In genomic region chr14:67241416-67242362, GRCh38 we compare ENCODE assay signal across 8 cellular contexts. TPM values are rescaled to one million over a fixed set of nuclear protein-coding genes. Genes with fewer than 3 reads are reported as not detected.
DNase-seq lines count a peak whose midpoint lies in the region; ATAC-seq, FAIRE-seq and TF ChIP-seq lines count a peak whose summit lies in the region.

Gene PALS1 (plus strand): TSS chr14:67241435. CDS start chr14:67279171, 37,736 bp downstream.

- no peak for TF ChIP-seq POLR2A in GM12892 (IDR thresholded peaks at IDR 0.05; ENCODE audit: low read depth, low read length)

- FAIRE-seq in GM12892 (lab: Jason Lieb, UNC) (no peak), frontal cortex (lab: Jason Lieb, UNC) (no peak)

- TF ChIP-seq RAD21 in neural cell (conservative IDR thresholded peaks at IDR 0.05), result peak; percentile 49

- peak within 1 kb of the TSS; percentile 86 for H3K4me2 ChIP-seq in neural cell (ENCODE audit: low read length)

- no peak for TF ChIP-seq CTCF in neural cell (IDR thresholded peaks at IDR 0.05; ENCODE audit: poor library complexity, severe bottlenecking)

- H2AFZ ChIP-seq in ACC112 (ENCODE audit: low read length, unreplicated experiment), result peak within 1 kb of the TSS; percentile 81
- H2AFZ ChIP-seq in neural cell (ENCODE audit: low read depth, low read length), result peak within 1 kb of the TSS; percentile 37

- H3K79me2 ChIP-seq in ACC112 (ENCODE audit: control insufficient read depth, insufficient read depth, low read length, unreplicated experiment) (peaks cover 47% of the 10 kb centered on the region), neural cell (replicated peaks; ENCODE audit: insufficient read depth, low read length) (peaks cover 38% of the 10 kb centered on the region)

- H3K27ac ChIP-seq in ACC112 (ENCODE audit: low read depth, low read length) (peak within 1 kb of the TSS; percentile 87), neural cell (ENCODE audit: low read length) (peak within 1 kb of the TSS; percentile 60)

- H3K36me3 ChIP-seq in ACC112 (ENCODE audit: insufficient read depth, low read length), result no peaks in the 10 kb centered on the region
- H3K36me3 ChIP-seq in neural cell (ENCODE audit: insufficient read depth, low read length), result no peaks in the 10 kb centered on the region

- H3F3A ChIP-seq in neural cell (ENCODE audit: insufficient read depth, low read length, poor library complexity, severe bottlenecking), result no peaks in the 10 kb centered on the region

- no peaks in the 10 kb centered on the region for H3K9me2 ChIP-seq in neural cell (ENCODE audit: insufficient read depth, low read length)

- peak; percentile 35 for ATAC-seq in HG02763 (IDR thresholded peaks at IDR 0.05; ENCODE audit: unreplicated experiment)

- peak; percentile 56 for TF ChIP-seq EP300 in neural cell (conservative IDR thresholded peaks at IDR 0.05; ENCODE audit: poor library complexity, severe bottlenecking)

- H3K27me3 ChIP-seq in ACC112 (ENCODE audit: insufficient read depth, low read length) (no peaks in the 10 kb centered on the region), neural cell (ENCODE audit: insufficient read depth, low read depth, low read length) (no peaks in the 10 kb centered on the region)

- H3K9me3 ChIP-seq in neural cell (ENCODE audit: low read length), result no peaks in the 10 kb centered on the region

- peaks cover 4% of the 10 kb centered on the region for H3K4me1 ChIP-seq in ACC112 (ENCODE audit: control insufficient read depth, insufficient read depth, low read length, unreplicated experiment)

- no peaks in the 10 kb centered on the region for H4K20me1 ChIP-seq in neural cell (ENCODE audit: insufficient read depth)

- peak within 1 kb of the TSS; percentile 66 for H3K9ac ChIP-seq in neural cell (ENCODE audit: low read length)

- DNase-seq in GM12892 (ENCODE audit: insufficient read length) (peak; percentile 34), NCI-H1417 (lab: John Stamatoyannopoulos, UW) (peak in 2 of 3 experiments; percentile 66 to 83), activated gamma-delta T cell (lab: John Stamatoyannopoulos, UW) (peak; percentile 55), frontal cortex (ENCODE audit: low spot score in 2 of 2) (peak in 1 of 2 donors; percentile 39), ureter (ENCODE audit: low spot score) (no peak)

- H3K4me3 ChIP-seq in ACC112 (ENCODE audit: low read depth, low read length), result peak within 1 kb of the TSS; percentile 88
- H3K4me3 ChIP-seq in neural cell (ENCODE audit: low read length), result peak within 1 kb of the TSS; percentile 90

TF ChIP-seq in neural cell, 6 proteins besides CTCF, POLR2A, EP300 and RAD21:
- TF ChIP-seq POLR2AphosphoS5 (IDR thresholded peaks at IDR 0.05) (peak; percentile 5), REST (IDR thresholded peaks at IDR 0.05; ENCODE audit: borderline replicate concordance) (peak; percentile 12), MXI1 (conservative IDR thresholded peaks at IDR 0.05; ENCODE audit: poor library complexity, severe bottlenecking) (peak; percentile 58), EZH2 (IDR thresholded peaks at IDR 0.05; ENCODE audit: borderline replicate concordance, insufficient read depth, low read length, poor library complexity, severe bottlenecking) (no peak), SMC3 (conservative IDR thresholded peaks at IDR 0.05; ENCODE audit: poor library complexity) (peak; percentile 45), TAF1 (IDR thresholded peaks at IDR 0.05; ENCODE audit: low read depth) (no peak)

RNA-seq across cellular contexts. Expression of gene PALS1, which starts in this region (rescaled TPM):
- polyA plus RNA-seq in GM12892 (2012; ENCODE audit: missing spikeins), result 5.6 TPM
- total RNA-seq in frontal cortex (17.9 TPM), ureter (36.8 TPM)
- polyA plus RNA-seq in neural cell, result 7.7 and 8.3 TPM in 2 replicates
- 22.4 and 25.1 TPM in 2 replicates for polyA minus RNA-seq in neural cell
